13 cellular contexts compared by ENCODE assay signal in genomic region chr11:17906436-17906835, GRCh38.
DNase-seq lines count a peak whose midpoint lies in the region; ATAC-seq and TF ChIP-seq lines count a peak whose summit lies in the region.
"Had no signal": no experiment of that assay in that cellular context is flagged by ENCODE, and none has a peak within 500 bp of the region (broad histone marks: within the 10 kb centered on the region; RNA-seq: fewer than 3 reads in every experiment).

No MANE protein-coding gene starts in this region.

- ATAC-seq in HG02981 (IDR thresholded peaks at IDR 0.05; ENCODE audit: unreplicated experiment) (no peak), HG02763 (IDR thresholded peaks at IDR 0.05; ENCODE audit: unreplicated experiment) (no peak)
- ATAC-seq: body of pancreas had no signal

- no peaks in the 10 kb centered on the region for H3K36me3 ChIP-seq in smooth muscle cell (ENCODE audit: low read depth)
- H3K36me3 ChIP-seq: tibial artery had no signal

- H4K20me1 ChIP-seq in smooth muscle cell (ENCODE audit: low read depth): no peaks in the 10 kb centered on the region

- 59% methylated on average over 7 of the region's 7 CpGs for WGBS in smooth muscle cell (ENCODE audit: low lambda C conversion rate)

- no peak overlapping the region for H3K27ac ChIP-seq in smooth muscle cell (ENCODE audit: low read depth)
- H3K27ac ChIP-seq: body of pancreas, skin epidermis, tibial artery had no signal

- DNase-seq in NCI-H82 (lab: John Stamatoyannopoulos, UW) (peak; percentile 42), NCI-H82 treated with DMSO at 0.1 percent for 48 hours (lab: John Stamatoyannopoulos, UW; ENCODE audit: unreplicated experiment) (no peak), NCI-H69 (lab: John Stamatoyannopoulos, UW) (peak; percentile 64), endothelial cell (ENCODE audit: low spot score) (peak; percentile 20), smooth muscle cell (lab: John Stamatoyannopoulos, UW; ENCODE audit: unreplicated experiment) (no peak)
- no peak for DNase-seq in stimulated activated CD4-positive, alpha-beta T cell treated with anti-CD3 and anti-CD28 coated beads, Interleukin-2, amount 100 ng/mL, for 48 hours
- DNase-seq: CD4-positive, alpha-beta T cell; immature natural killer cell; tibial artery had no signal

- no peak for TF ChIP-seq CTCF in endothelial cell (IDR thresholded peaks at IDR 0.05; ENCODE audit: unreplicated experiment)
- peak; percentile 15 for TF ChIP-seq CTCF in smooth muscle cell (IDR thresholded peaks at IDR 0.05; ENCODE audit: borderline replicate concordance, insufficient read depth, poor library complexity, severe bottlenecking)

- no peaks in the 10 kb centered on the region for H3K79me2 ChIP-seq in smooth muscle cell (ENCODE audit: low read depth)

- H3K4me2 ChIP-seq in smooth muscle cell: no peak overlapping the region

- H3F3A ChIP-seq in smooth muscle cell (ENCODE audit: low read depth): no peaks in the 10 kb centered on the region

- no peaks in the 10 kb centered on the region for H3K9me3 ChIP-seq in smooth muscle cell (replicated peaks; ENCODE audit: low read depth)
- H3K9me3 ChIP-seq: body of pancreas, tibial artery had no signal

- no peaks in the 10 kb centered on the region for H3K27me3 Mint-ChIP-seq in endothelial cell (ENCODE audit: unreplicated experiment)
- H3K27me3 Mint-ChIP-seq: CD4-positive, alpha-beta T cell had no signal

- no peak overlapping the region for H2AFZ ChIP-seq in smooth muscle cell (ENCODE audit: low read depth)

- H3K27me3 ChIP-seq in smooth muscle cell (ENCODE audit: low read depth): no peaks in the 10 kb centered on the region
- H3K27me3 ChIP-seq: body of pancreas, tibial artery had no signal

- H3K9me3 Mint-ChIP-seq in endothelial cell (ENCODE audit: unreplicated experiment): no peaks in the 10 kb centered on the region
- H3K9me3 Mint-ChIP-seq: CD4-positive, alpha-beta T cell; immature natural killer cell had no signal

- H3K9ac ChIP-seq in smooth muscle cell (ENCODE audit: low read depth): no peak overlapping the region

- no peak overlapping the region for H3K27ac Mint-ChIP-seq in endothelial cell (ENCODE audit: unreplicated experiment)
- H3K27ac Mint-ChIP-seq: CD4-positive, alpha-beta T cell had no signal

- H3K36me3 Mint-ChIP-seq in endothelial cell (ENCODE audit: low read depth, unreplicated experiment): peaks cover 4% of the 10 kb centered on the region

- peaks cover 15% of the 10 kb centered on the region for H3K4me1 Mint-ChIP-seq in endothelial cell (ENCODE audit: unreplicated experiment)
- H3K4me1 Mint-ChIP-seq: immature natural killer cell had no signal

- H3K4me3 Mint-ChIP-seq in endothelial cell (ENCODE audit: unreplicated experiment): no peak overlapping the region
- H3K4me3 Mint-ChIP-seq: CD4-positive, alpha-beta T cell; immature natural killer cell had no signal

- H3K4me3 ChIP-seq in smooth muscle cell: no peak overlapping the region
- H3K4me3 ChIP-seq: body of pancreas, skin epidermis, tibial artery had no signal

- peaks cover 5% of the 10 kb centered on the region for H3K4me1 ChIP-seq in smooth muscle cell (ENCODE audit: low read depth)
- H3K4me1 ChIP-seq: body of pancreas had no signal

Comparison
In these comparisons a context has a peak if more than half of its experiments do, and no peak if none do; other contexts are left out.
1. DNase-seq: peak in NCI-H82 (single experiment), NCI-H69 (single experiment) and endothelial cell (single experiment); none in NCI-H82 treated with DMSO at 0.1 percent for 48 hours (single experiment), smooth muscle cell (single experiment) and stimulated activated CD4-positive, alpha-beta T cell treated with anti-CD3 and anti-CD28 coated beads, Interleukin-2, amount 100 ng/mL, for 48 hours (0 of 2).